In genomic region chr7:80611779-80612178, GRCh38 we compare ENCODE assay signal across 9 cellular contexts. TPM values are rescaled to one million over a fixed set of nuclear protein-coding genes. Genes with fewer than 3 reads are reported as not detected.
DNase-seq lines count a peak whose midpoint lies in the region; ATAC-seq, FAIRE-seq and TF ChIP-seq lines count a peak whose summit lies in the region.
"Had no signal": no experiment of that assay in that cellular context is flagged by ENCODE, and none has a peak within 500 bp of the region (broad histone marks: within the 10 kb centered on the region; RNA-seq: fewer than 3 reads in every experiment).

No MANE protein-coding gene starts in this region.

- no peak for TF ChIP-seq CTCF in fibroblast of the aortic adventitia (IDR thresholded peaks at IDR 0.05; ENCODE audit: insufficient read depth, low read length)
- no peak for TF ChIP-seq CTCF in uterus (IDR thresholded peaks at IDR 0.05)

- intact Hi-C loops in uterus (cut with DNase I; ENCODE audit: low total_unique reads) = no loop called here

- H3K4me1 ChIP-seq in uterus = no peaks in the 10 kb centered on the region

- DNase-seq in GM12891 (ENCODE audit: insufficient read length, low spot score) (no peak), NCI-H748 treated with DMSO at 0.1 percent for 48 hours (lab: John Stamatoyannopoulos, UW) (peak; percentile 77), fibroblast of the aortic adventitia (ENCODE audit: low read depth) (peak; percentile 68), skeletal muscle cell (ENCODE audit: low read depth) (peak; percentile 31), uterus (no peak)
- DNase-seq in activated CD8-positive, alpha-beta memory T cell treated with anti-CD3 and anti-CD28 coated beads, Interleukin-2, amount 50 U/mL, for 48 hours = no peak
- DNase-seq: activated CD4-positive, alpha-beta T cell treated with anti-CD3 and anti-CD28 coated beads, Interleukin-2, amount 50 U/mL, for 1 hour had no signal

- no peak for ATAC-seq in GM19023 (IDR thresholded peaks at IDR 0.05; ENCODE audit: unreplicated experiment)
- ATAC-seq in HG03135 (IDR thresholded peaks at IDR 0.05; ENCODE audit: unreplicated experiment) = no peak

- H3K4me3 ChIP-seq in fibroblast of the aortic adventitia (ENCODE audit: low read depth, low read length) (no peak overlapping the region), skeletal muscle cell (ENCODE audit: low read depth, low read length) (no peak overlapping the region), uterus (no peak overlapping the region)

- H3K27me3 ChIP-seq in uterus = no peaks in the 10 kb centered on the region

- H3K36me3 ChIP-seq in uterus = no peaks in the 10 kb centered on the region

- no peaks in the 10 kb centered on the region for H3K9me3 ChIP-seq in uterus

- TF ChIP-seq POLR2A in GM12891 (IDR thresholded peaks at IDR 0.05; ENCODE audit: low read depth, low read length) (no peak), uterus (IDR thresholded peaks at IDR 0.05) (no peak)

- peak; percentile 40 for FAIRE-seq in GM12891 (lab: Jason Lieb, UNC)

- H3K27ac ChIP-seq in uterus = no peak overlapping the region

TF ChIP-seq in GM12891, 5 proteins besides CTCF, POLR2A, EP300 and RAD21:
- no peak for TF ChIP-seq POLR2AphosphoS5 (IDR thresholded peaks at IDR 0.05; ENCODE audit: low read depth, low read length)
- TF ChIP-seq SPI1 (IDR thresholded peaks at IDR 0.05; ENCODE audit: low read depth, low read length) = no peak
- no peak for TF ChIP-seq PAX5 (IDR thresholded peaks at IDR 0.05; ENCODE audit: insufficient read depth, low read length, severe bottlenecking)
- TF ChIP-seq TAF1 (IDR thresholded peaks at IDR 0.05; ENCODE audit: low read depth, low read length) = no peak
- TF ChIP-seq POU2F2 (IDR thresholded peaks at IDR 0.05; ENCODE audit: low read depth, low read length) = no peak
TF ChIP-seq in GM12891: peak in this region for 0.

RNA-seq across cellular contexts. Expression of gene CD36, which starts 26.7 kb away (rescaled TPM):
- 2.0 TPM for polyA plus RNA-seq in GM12891 (2012; ENCODE audit: low read depth, missing spikeins)
- total RNA-seq in fibroblast of the aortic adventitia (ENCODE audit: low replicate concordance) (1.7 and 561 TPM in 2 replicates), uterus (100 to 1,000 TPM in 1 of 4 donors, 10 to 100 TPM in 1, 1 to 10 TPM in 2; 5.4 to 186 (median 12.1) TPM)

Comparison
In these comparisons a context has a peak if more than half of its experiments do, and no peak if none do; other contexts are left out.
1. DNase-seq: peak in NCI-H748 treated with DMSO at 0.1 percent for 48 hours (single experiment), fibroblast of the aortic adventitia (single experiment) and skeletal muscle cell (single experiment); none in GM12891 (single experiment), activated CD8-positive, alpha-beta memory T cell treated with anti-CD3 and anti-CD28 coated beads, Interleukin-2, amount 50 U/mL, for 48 hours (single experiment) and uterus (0 of 2).